In genomic region chr15:95556225-95556624, GRCh38 we compare ENCODE assay signal across 1 cellular context.
A peak's percentile ranks its signal among the peaks of the same experiment; 100 is the strongest.
TF ChIP-seq lines count a peak whose summit lies in the region.

No MANE protein-coding gene starts in this region.

TF ChIP-seq in K562, 482 proteins besides CTCF, POLR2A, EP300 and RAD21:
- TF ChIP-seq CEBPB (tag; IDR thresholded peaks at IDR 0.05) (0 out of 2 replicates have a peak, but pooled peaks have one; percentile 11), SNAPC5 (CRISPR knock-in tag; IDR thresholded peaks at IDR 0.05) (no peak)
